24 cellular contexts compared by ENCODE assay signal in genomic region chr2:170090229-170090628, GRCh38.
"Had no signal": no experiment of that assay in that cellular context is flagged by ENCODE, and none has a peak within 500 bp of the region (broad histone marks: within the 10 kb centered on the region; RNA-seq: fewer than 3 reads in every experiment).

No MANE protein-coding gene starts in this region.

- H3K4me1 ChIP-seq: lower lobe of right lung, spleen had no signal

- H3K27me3 Mint-ChIP-seq: stimulated activated memory B cell treated with anti-CD40 and anti-IgM and Interleukin-4, amounts not matched to agents 10 μg/mL and 1 μg/mL and 100 μg/mL, for 72 hours; type B pancreatic cell had no signal

- FAIRE-seq: colon, keratinocyte had no signal

- H3K36me3 Mint-ChIP-seq: natural killer cell; stimulated activated memory B cell treated with anti-CD40 and anti-IgM and Interleukin-4, amounts not matched to agents 10 μg/mL and 1 μg/mL and 100 μg/mL, for 72 hours; type B pancreatic cell had no signal

- H3K36me3 ChIP-seq: esophagus squamous epithelium, lower lobe of right lung, ovary, spleen, tibial artery had no signal

- DNase-seq: effector CD8-positive, alpha-beta T cell; endodermal cell; erythroblast; esophagus squamous epithelium; foreskin melanocyte; left ventricle myocardium superior; lower lobe of right lung; natural killer cell; occipital lobe; ovary; posterior cingulate gyrus; psoas muscle; right cardiac atrium; spleen; stimulated activated CD4-positive, alpha-beta T cell treated with anti-CD3 and anti-CD28 coated beads, Interleukin-4, amount 100 ng/mL, for 4 hours; stimulated activated naive CD8-positive, alpha-beta T cell treated with anti-CD3 and anti-CD28 coated beads, Interleukin-15, Interleukin-2, amounts not matched to agents 100 U/mL and 50 U/mL, for 24 hours; substantia nigra; testis; tibial artery had no signal

- H3K27ac ChIP-seq: esophagus squamous epithelium, lower lobe of right lung, ovary, psoas muscle, skin epidermis, spleen, testis, tibial artery had no signal

- H3K27ac Mint-ChIP-seq: endodermal cell; stimulated activated memory B cell treated with anti-CD40 and anti-IgM and Interleukin-4, amounts not matched to agents 10 μg/mL and 1 μg/mL and 100 μg/mL, for 72 hours; type B pancreatic cell had no signal

- H3K27me3 ChIP-seq: esophagus squamous epithelium, ovary, spleen, testis, tibial artery had no signal

- H3K4me3 Mint-ChIP-seq: endodermal cell; natural killer cell; stimulated activated memory B cell treated with anti-CD40 and anti-IgM and Interleukin-4, amounts not matched to agents 10 μg/mL and 1 μg/mL and 100 μg/mL, for 72 hours; type B pancreatic cell had no signal

- H3K4me3 ChIP-seq: esophagus squamous epithelium, lower lobe of right lung, ovary, psoas muscle, skin epidermis, spleen, testis, tibial artery had no signal

- ATAC-seq: left ventricle myocardium superior; lower lobe of right lung; natural killer cell; psoas muscle; right cardiac atrium; stimulated activated memory B cell treated with anti-CD40 and anti-IgM and Interleukin-4, amounts not matched to agents 10 μg/mL and 1 μg/mL and 100 μg/mL, for 72 hours; stimulated activated naive CD8-positive, alpha-beta T cell treated with anti-CD3 and anti-CD28 coated beads, Interleukin-15, Interleukin-2, amounts not matched to agents 100 U/mL and 50 U/mL, for 24 hours had no signal

- H3K4me1 Mint-ChIP-seq: endodermal cell; natural killer cell; stimulated activated memory B cell treated with anti-CD40 and anti-IgM and Interleukin-4, amounts not matched to agents 10 μg/mL and 1 μg/mL and 100 μg/mL, for 72 hours had no signal

- H3K9me3 Mint-ChIP-seq: type B pancreatic cell had no signal

- H3K9me3 ChIP-seq: esophagus squamous epithelium, lower lobe of right lung, ovary, psoas muscle, testis had no signal
